8 cellular contexts compared by ENCODE assay signal in the genomic region with DNA sequence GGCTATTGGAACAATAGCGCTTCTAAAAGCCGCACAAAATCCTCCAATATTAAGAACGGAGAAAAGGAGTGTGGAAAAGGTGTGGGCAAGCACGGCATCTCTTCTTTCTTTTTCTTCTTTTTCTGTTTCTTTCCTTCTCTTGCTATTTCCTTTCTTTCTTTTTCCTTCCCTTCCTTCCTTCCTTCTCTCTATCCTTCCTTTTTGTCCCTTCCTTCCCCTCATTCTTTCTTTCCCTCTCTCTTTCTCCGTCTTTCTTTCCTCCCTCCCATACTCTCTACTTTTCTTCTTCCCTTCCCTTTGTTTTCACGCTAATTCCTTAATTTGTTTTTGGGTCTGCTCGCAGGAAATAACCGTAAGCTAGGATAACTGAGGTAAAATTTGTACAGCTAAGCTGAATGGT.
"Had no signal": no experiment of that assay in that cellular context is flagged by ENCODE, and none has a peak within 500 bp of the region (broad histone marks: within the 10 kb centered on the region; RNA-seq: fewer than 3 reads in every experiment).

No MANE protein-coding gene starts in this region.

- H3K9ac ChIP-seq: GM23248 had no signal

- H3K27ac ChIP-seq: GM23248 had no signal

- FAIRE-seq: H1, H54, HTR-8/SVneo had no signal

- H3K27ac Mint-ChIP-seq: IgD-negative memory B cell had no signal

- H3K4me3 ChIP-seq: GM23248 had no signal

- H2AFZ ChIP-seq: GM23248 had no signal

- DNase-seq: GM23248, H9, HCEC 1CT, KG1 had no signal

- H3K4me3 Mint-ChIP-seq: H9, IgD-negative memory B cell had no signal
